Comparison of ENCODE assay signal across 26 cellular contexts in the genomic region with DNA sequence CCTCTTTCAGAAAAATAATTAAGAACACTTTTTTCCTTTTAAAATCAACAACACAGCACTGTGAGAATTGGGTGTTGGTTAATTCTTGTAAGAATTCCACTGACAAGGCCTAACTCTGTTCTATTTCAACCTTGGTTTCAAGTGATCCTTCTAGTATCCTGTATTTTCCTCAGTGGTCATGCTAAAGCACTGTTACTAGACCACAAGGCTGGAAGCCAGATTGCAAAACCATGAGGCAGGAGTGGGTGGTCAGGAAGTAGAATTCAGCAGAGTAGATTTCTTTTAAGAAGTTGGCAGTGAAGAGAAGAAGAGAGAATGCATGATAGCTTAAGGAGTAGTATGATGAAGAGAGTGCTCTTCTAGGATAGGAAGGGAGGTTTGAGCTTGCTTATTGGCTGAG.
DNase-seq lines count a peak whose midpoint lies in the region; TF ChIP-seq lines count a peak whose summit lies in the region.
"Had no signal": no experiment of that assay in that cellular context is flagged by ENCODE, and none has a peak within 500 bp of the region (broad histone marks: within the 10 kb centered on the region; RNA-seq: fewer than 3 reads in every experiment).

No MANE protein-coding gene starts in this region.

- peak; percentile 2 for DNase-seq in NOMO-1 treated with dmso at 0.1 percent for 144 hours (lab: John Stamatoyannopoulos, UW; ENCODE audit: unreplicated experiment)
- no peak for DNase-seq in NOMO-1 treated with DMSO at 0.1 percent for 48 hours (lab: John Stamatoyannopoulos, UW; ENCODE audit: unreplicated experiment)
- peak; percentile 93 for DNase-seq in amniotic epithelial cell (ENCODE audit: low read depth)
- peak; percentile 57 for DNase-seq in fibroblast of villous mesenchyme (ENCODE audit: low read depth)
- DNase-seq in stromal cell of bone marrow (ENCODE audit: low read depth), result peak; percentile 57
- no peak for DNase-seq in foreskin melanocyte
- no peak for DNase-seq in posterior cingulate gyrus
- no peak for DNase-seq in DMS153 (lab: John Stamatoyannopoulos, UW)
- DNase-seq: 8988T; activated CD4-positive, CD25-positive, alpha-beta regulatory T cell treated with anti-CD3 and anti-CD28 coated beads, Interleukin-2, amount 50 U/mL, for 72 hours; activated CD8-positive, alpha-beta T cell treated with anti-CD3 and anti-CD28 coated beads, Interleukin-2, amount 10 ng/mL, durations not matched to agents 7 days and 5 days; activated effector memory CD4-positive, alpha-beta T cell treated with Interleukin-2 at 50 U/mL for 16 hours; activated T-cell treated with anti-CD3 and anti-CD28 coated beads for 4 hours; AML-193; DMS79; effector memory CD8-positive, alpha-beta T cell; esophagus squamous epithelium; heart left ventricle; NCI-H2081; NCI-H226; NCI-H774; psoas muscle; small intestine; stimulated activated CD4-positive, alpha-beta T cell treated with anti-CD3 and anti-CD28 coated beads, Interleukin-2, amount 100 ng/mL, for 24 hours; SW 1271 had no signal

- intact Hi-C loops in posterior cingulate gyrus (cut with DNase I), result no loop called here

- TF ChIP-seq CTCF in fibroblast of villous mesenchyme (IDR thresholded peaks at IDR 0.05; ENCODE audit: insufficient read depth, low read depth, low read length), result no peak

- H3K4me3 ChIP-seq in fibroblast of villous mesenchyme (ENCODE audit: low read depth, low read length), result no peak overlapping the region
- H3K4me3 ChIP-seq: coronary artery, esophagus squamous epithelium, heart left ventricle, psoas muscle had no signal

Comparison
In these comparisons a context has a peak if more than half of its experiments do, and no peak if none do; other contexts are left out.
1. DNase-seq: peak in NOMO-1 treated with dmso at 0.1 percent for 144 hours (single experiment), amniotic epithelial cell (single experiment), fibroblast of villous mesenchyme (single experiment) and stromal cell of bone marrow (single experiment); none in NOMO-1 treated with DMSO at 0.1 percent for 48 hours (single experiment), foreskin melanocyte (single experiment), posterior cingulate gyrus (0 of 10) and DMS153 (single experiment).